ENCODE assay signal across 13 cellular contexts in genomic region chr2:113180131-113180946, GRCh38. TPM values are rescaled to one million over a fixed set of nuclear protein-coding genes. Genes with fewer than 3 reads are reported as not detected.
A peak's percentile ranks its signal among the peaks of the same experiment; 100 is the strongest.
DNase-seq lines count a peak whose midpoint lies in the region; ATAC-seq and TF ChIP-seq lines count a peak whose summit lies in the region.
"Had no signal": no experiment of that assay in that cellular context is flagged by ENCODE, and none has a peak within 500 bp of the region (broad histone marks: within the 10 kb centered on the region; RNA-seq: fewer than 3 reads in every experiment).

No MANE protein-coding gene starts in this region.

- peaks cover 0 to 21% (median 0%) of the 10 kb centered on the region in 3 donors for H3K36me3 ChIP-seq in Peyer's patch

- no peaks in the 10 kb centered on the region for H3K9me3 Mint-ChIP-seq in central memory CD8-positive, alpha-beta T cell

- peaks cover 0 to 43% (median 22%) of the 10 kb centered on the region in 4 donors for H3K4me1 ChIP-seq in Peyer's patch
- H3K4me1 ChIP-seq: psoas muscle had no signal

- intact Hi-C loops in posterior vena cava (cut with DNase I) = no loop called here

- TF ChIP-seq POLR2A in Peyer's patch (IDR thresholded peaks at IDR 0.05) = peak in 1 of 2 donors; percentile 27

- peak in 1 of 6 experiments; percentile 3 for TF ChIP-seq CTCF in Peyer's patch (IDR thresholded peaks at IDR 0.05)

- H3K27me3 ChIP-seq in Peyer's patch = no peaks in the 10 kb centered on the region
- H3K27me3 ChIP-seq: upper lobe of left lung had no signal

- peak overlapping the region in 3 of 4 donors; percentile 22 to 70 (median 64) for H3K27ac ChIP-seq in Peyer's patch
- H3K27ac ChIP-seq: GM23248, psoas muscle had no signal

- H3K9me3 ChIP-seq in Peyer's patch = no peaks in the 10 kb centered on the region
- H3K9me3 ChIP-seq: heart right ventricle, psoas muscle, upper lobe of left lung had no signal

- peaks cover 89% of the 10 kb centered on the region for H3K4me1 Mint-ChIP-seq in central memory CD8-positive, alpha-beta T cell

- H3K36me3 Mint-ChIP-seq in central memory CD8-positive, alpha-beta T cell (ENCODE audit: insufficient read depth) = peaks cover 40% of the 10 kb centered on the region

- no peaks in the 10 kb centered on the region for H3K27me3 Mint-ChIP-seq in central memory CD8-positive, alpha-beta T cell

- peak overlapping the region; percentile 82 for H3K4me3 Mint-ChIP-seq in central memory CD8-positive, alpha-beta T cell

- peak; percentile 41 to 44 for ATAC-seq in activated CD4-positive, CD25-positive, alpha-beta regulatory T cell treated with anti-CD3 and anti-CD28 coated beads, Interleukin-2, amount 50 U/mL, for 24 hours
- no peak for ATAC-seq in central memory CD8-positive, alpha-beta T cell (replicated peaks; ENCODE audit: extremely low read depth, poor library complexity, severe bottlenecking)
- no peak for ATAC-seq in HG03521 (IDR thresholded peaks at IDR 0.05; ENCODE audit: unreplicated experiment)
- ATAC-seq: psoas muscle had no signal

- no peak for DNase-seq in activated CD4-positive, CD25-positive, alpha-beta regulatory T cell (lab: John Stamatoyannopoulos, UW)
- peak in 1 of 3 donors; percentile 63 for DNase-seq in Peyer's patch
- DNase-seq in central memory CD8-positive, alpha-beta T cell (ENCODE audit: low spot score in 2 of 2) = no peak
- DNase-seq in posterior vena cava (ENCODE audit: low spot score) = peak; percentile 43
- no peak for DNase-seq in ecto neural progenitor cell (ENCODE audit: low spot score)
- no peak for DNase-seq in NCI-H1417 treated with DMSO at 0.1 percent for 48 hours (lab: John Stamatoyannopoulos, UW)
- DNase-seq: DMS153, GM23248, heart right ventricle, psoas muscle had no signal

- peak overlapping the region in 2 of 4 donors; percentile 2 to 9 for H3K4me3 ChIP-seq in Peyer's patch
- H3K4me3 ChIP-seq: GM23248, heart right ventricle, psoas muscle, upper lobe of left lung had no signal

- peak overlapping the region; percentile 85 for H3K27ac Mint-ChIP-seq in central memory CD8-positive, alpha-beta T cell (ENCODE audit: low read depth)

RNA-seq across cellular contexts. Expression of gene PSD4, which starts 6.6 kb away (rescaled TPM):
- total RNA-seq in Peyer's patch = 100 to 1,000 TPM; 125 to 284 (median 212) TPM
- total RNA-seq in posterior vena cava = 10 to 100 TPM in 1 of 2 donors, 1 to 10 TPM in 1; 5.8 to 10.5 TPM

RNA-seq across cellular contexts. Expression of gene IL1RN, which starts 52.9 kb away (rescaled TPM):
- total RNA-seq in Peyer's patch (10 to 100 TPM in 2 of 4 donors, 1 to 10 TPM in 1, not detected in 1; 8.0 to 42.7 (median 17.7) TPM), posterior vena cava (1 to 10 TPM; 1.7 to 3.0 TPM)
- total RNA-seq: GM23248 had no signal

Comparison
In these comparisons a context has a peak if more than half of its experiments do, and no peak if none do; other contexts are left out.
1. ATAC-seq: peak in activated CD4-positive, CD25-positive, alpha-beta regulatory T cell treated with anti-CD3 and anti-CD28 coated beads, Interleukin-2, amount 50 U/mL, for 24 hours (2 of 2); none in central memory CD8-positive, alpha-beta T cell (single experiment) and HG03521 (single experiment).
2. RNA of gene PSD4, which starts 6.6 kb away (total RNA-seq): 125 to 284 TPM in Peyer's patch; 5.8 to 10.5 TPM in posterior vena cava; every median in the first group is over 10 times any median in the second.